Comparison of ENCODE assay signal across 8 cellular contexts in genomic region chr10:70478191-70479160, GRCh38. TPM values are rescaled to one million over a fixed set of nuclear protein-coding genes. Genes with fewer than 3 reads are reported as not detected.
DNase-seq lines count a peak whose midpoint lies in the region; ATAC-seq and TF ChIP-seq lines count a peak whose summit lies in the region.

PALD1 (plus strand) TSS chr10:70478767; CDS start chr10:70525952, 47,185 bp downstream.

- peaks cover 52% of the 10 kb centered on the region for H3K4me1 ChIP-seq in OCI-LY1 (ENCODE audit: insufficient read depth, low read length, severe bottlenecking)
- H3K4me1 ChIP-seq in vagina = peaks cover 38% of the 10 kb centered on the region

- H3K27me3 ChIP-seq in OCI-LY1 (ENCODE audit: insufficient read depth, low read length) = no peaks in the 10 kb centered on the region
- no peaks in the 10 kb centered on the region for H3K27me3 ChIP-seq in vagina

- peak within 1 kb of the TSS; percentile 96 for H3K27ac ChIP-seq in OCI-LY1 (ENCODE audit: low read depth, low read length, poor library complexity, severe bottlenecking)
- H3K27ac ChIP-seq in vagina = peak within 1 kb of the TSS; percentile 59

- no peaks in the 10 kb centered on the region for H4K20me1 ChIP-seq in OCI-LY1 (ENCODE audit: insufficient read depth, low read length)

- no peaks in the 10 kb centered on the region for H3K36me3 Mint-ChIP-seq in glutamatergic neuron (ENCODE audit: unreplicated experiment)

- DNase-seq in AG08396 (ENCODE audit: low spot score) = peak; percentile 73
- peak; percentile 19 for DNase-seq in activated gamma-delta T cell treated with anti-CD3 and anti-CD28 coated beads, Interleukin-2, amount 50 U/mL, for 16 hours (ENCODE audit: low read depth)
- peak; percentile 62 for DNase-seq in glutamatergic neuron
- no peak for DNase-seq in omental fat pad (ENCODE audit: low spot score)
- no peak for DNase-seq in vagina (ENCODE audit: extremely low spot score in 2 of 2)

- no peak within 1 kb of the TSS for H2AFZ ChIP-seq in OCI-LY1 (ENCODE audit: low read length)

- peak; percentile 45 for TF ChIP-seq POLR2A in GM19193 (IDR thresholded peaks at IDR 0.05; ENCODE audit: extremely low read depth, insufficient read depth, insufficient read length)
- TF ChIP-seq POLR2A in vagina (IDR thresholded peaks at IDR 0.05) = peak in 1 of 2 donors; percentile 17

- intact Hi-C loops in vagina (cut with DNase I) = no loop called here

- H3K4me1 Mint-ChIP-seq in glutamatergic neuron (ENCODE audit: low read depth, unreplicated experiment) = peaks cover 31% of the 10 kb centered on the region

- H3K36me3 ChIP-seq in OCI-LY1 (ENCODE audit: insufficient read depth, low read length) = peaks cover 31% of the 10 kb centered on the region
- no peaks in the 10 kb centered on the region for H3K36me3 ChIP-seq in vagina

- TF ChIP-seq CTCF in OCI-LY1 (IDR thresholded peaks at IDR 0.05; ENCODE audit: low read length) (no peak), glutamatergic neuron (IDR thresholded peaks at IDR 0.05; ENCODE audit: partially characterized antibody, unreplicated experiment) (no peak), omental fat pad (IDR thresholded peaks at IDR 0.05) (no peak), vagina (IDR thresholded peaks at IDR 0.05) (peak in 1 of 3 experiments; percentile 24)

- H3K4me3 ChIP-seq in OCI-LY1 (ENCODE audit: low read depth, low read length, poor library complexity, severe bottlenecking) (peak within 1 kb of the TSS; percentile 91), vagina (peak within 1 kb of the TSS; percentile 56 to 73)

- peak within 1 kb of the TSS; percentile 94 for H3K9ac ChIP-seq in OCI-LY1 (ENCODE audit: low read length)

- H3K79me2 ChIP-seq in OCI-LY1 (ENCODE audit: insufficient read depth, low read length) = peaks cover 28% of the 10 kb centered on the region

- no peaks in the 10 kb centered on the region for H3F3A ChIP-seq in OCI-LY1 (ENCODE audit: insufficient read depth, low read length)

- peaks cover 5% of the 10 kb centered on the region for H3K9me3 Mint-ChIP-seq in glutamatergic neuron (ENCODE audit: unreplicated experiment)

- H3K4me2 ChIP-seq in OCI-LY1 (ENCODE audit: low read length) = peak within 1 kb of the TSS; percentile 73

- peak; percentile 65 for ATAC-seq in omental fat pad (ENCODE audit: low FRiP score)
- ATAC-seq in HG03460 (IDR thresholded peaks at IDR 0.05; ENCODE audit: unreplicated experiment) = no peak

- peak within 1 kb of the TSS; percentile 48 for H3K27ac Mint-ChIP-seq in glutamatergic neuron (ENCODE audit: unreplicated experiment)

- peak within 1 kb of the TSS; percentile 81 for H3K4me3 Mint-ChIP-seq in glutamatergic neuron (ENCODE audit: unreplicated experiment)

- H3K9me3 ChIP-seq in OCI-LY1 (ENCODE audit: low read length) (no peaks in the 10 kb centered on the region), vagina (no peaks in the 10 kb centered on the region)

- no peaks in the 10 kb centered on the region for H3K9me2 ChIP-seq in OCI-LY1 (ENCODE audit: low read depth, low read length)

- peaks cover 16% of the 10 kb centered on the region for H3K27me3 Mint-ChIP-seq in glutamatergic neuron (ENCODE audit: unreplicated experiment)

RNA-seq across cellular contexts. Expression of gene PALD1, which starts in this region (rescaled TPM):
- 15.5 TPM for total RNA-seq in glutamatergic neuron (ENCODE audit: unreplicated experiment)
- total RNA-seq in omental fat pad = 10 to 100 TPM in 2 of 4 donors, 1 to 10 TPM in 2; 3.3 to 12.1 (median 8.0) TPM
- total RNA-seq in vagina = 6.9 TPM

Comparison
In these comparisons a context has a peak if more than half of its experiments do, and no peak if none do; other contexts are left out.
1. DNase-seq: peak in AG08396 (single experiment), activated gamma-delta T cell treated with anti-CD3 and anti-CD28 coated beads, Interleukin-2, amount 50 U/mL, for 16 hours (single experiment) and glutamatergic neuron (single experiment); none in omental fat pad (single experiment) and vagina (0 of 2).